Comparison of ENCODE assay signal across 1 cellular context in genomic region chr16:71845639-71846431, GRCh38.
TF ChIP-seq lines count a peak whose summit lies in the region.

A gene with protein sequence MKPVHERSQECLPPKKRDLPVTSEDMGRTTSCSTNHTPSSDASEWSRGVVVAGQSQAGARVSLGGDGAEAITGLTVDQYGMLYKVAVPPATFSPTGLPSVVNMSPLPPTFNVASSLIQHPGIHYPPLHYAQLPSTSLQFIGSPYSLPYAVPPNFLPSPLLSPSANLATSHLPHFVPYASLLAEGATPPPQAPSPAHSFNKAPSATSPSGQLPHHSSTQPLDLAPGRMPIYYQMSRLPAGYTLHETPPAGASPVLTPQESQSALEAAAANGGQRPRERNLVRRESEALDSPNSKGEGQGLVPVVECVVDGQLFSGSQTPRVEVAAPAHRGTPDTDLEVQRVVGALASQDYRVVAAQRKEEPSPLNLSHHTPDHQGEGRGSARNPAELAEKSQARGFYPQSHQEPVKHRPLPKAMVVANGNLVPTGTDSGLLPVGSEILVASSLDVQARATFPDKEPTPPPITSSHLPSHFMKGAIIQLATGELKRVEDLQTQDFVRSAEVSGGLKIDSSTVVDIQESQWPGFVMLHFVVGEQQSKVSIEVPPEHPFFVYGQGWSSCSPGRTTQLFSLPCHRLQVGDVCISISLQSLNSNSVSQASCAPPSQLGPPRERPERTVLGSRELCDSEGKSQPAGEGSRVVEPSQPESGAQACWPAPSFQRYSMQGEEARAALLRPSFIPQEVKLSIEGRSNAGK (plus strand): TSS chr16:71845976. CDS start chr16:71849741, 3,765 bp downstream.

TF ChIP-seq in GM12878, 131 proteins besides CTCF, POLR2A, EP300 and RAD21 (continued from another document):
- TF ChIP-seq, protein P1, sequence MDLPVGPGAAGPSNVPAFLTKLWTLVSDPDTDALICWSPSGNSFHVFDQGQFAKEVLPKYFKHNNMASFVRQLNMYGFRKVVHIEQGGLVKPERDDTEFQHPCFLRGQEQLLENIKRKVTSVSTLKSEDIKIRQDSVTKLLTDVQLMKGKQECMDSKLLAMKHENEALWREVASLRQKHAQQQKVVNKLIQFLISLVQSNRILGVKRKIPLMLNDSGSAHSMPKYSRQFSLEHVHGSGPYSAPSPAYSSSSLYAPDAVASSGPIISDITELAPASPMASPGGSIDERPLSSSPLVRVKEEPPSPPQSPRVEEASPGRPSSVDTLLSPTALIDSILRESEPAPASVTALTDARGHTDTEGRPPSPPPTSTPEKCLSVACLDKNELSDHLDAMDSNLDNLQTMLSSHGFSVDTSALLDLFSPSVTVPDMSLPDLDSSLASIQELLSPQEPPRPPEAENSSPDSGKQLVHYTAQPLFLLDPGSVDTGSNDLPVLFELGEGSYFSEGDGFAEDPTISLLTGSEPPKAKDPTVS (IDR thresholded peaks at IDR 0.05; ENCODE audit: low read depth, low read length), result no peak
- TF ChIP-seq NFXL1 (IDR thresholded peaks at IDR 0.05; ENCODE audit: borderline replicate concordance) (no peak), BACH1 (IDR thresholded peaks at IDR 0.05; ENCODE audit: borderline replicate concordance) (peak; percentile 65; the same call in 1 of the 2 replicates), PKNOX1 (IDR thresholded peaks at IDR 0.05) (no peak), STAT3 (IDR thresholded peaks at IDR 0.05; ENCODE audit: low read depth, low read length) (no peak), SREBF2 (IDR thresholded peaks at IDR 0.05; ENCODE audit: low read length) (no peak), RFX5 (IDR thresholded peaks at IDR 0.05; ENCODE audit: low read depth, low read length) (no peak)
- TF ChIP-seq, protein P2, sequence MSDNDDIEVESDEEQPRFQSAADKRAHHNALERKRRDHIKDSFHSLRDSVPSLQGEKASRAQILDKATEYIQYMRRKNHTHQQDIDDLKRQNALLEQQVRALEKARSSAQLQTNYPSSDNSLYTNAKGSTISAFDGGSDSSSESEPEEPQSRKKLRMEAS (IDR thresholded peaks at IDR 0.05; ENCODE audit: low read depth, low read length), result peak; percentile 70
TF ChIP-seq in GM12878: peak in this region for 69.
